ENCODE assay signal across 12 cellular contexts in genomic region chr16:65667013-65667578, GRCh38.
A peak's percentile ranks its signal among the peaks of the same experiment; 100 is the strongest.
DNase-seq lines count a peak whose midpoint lies in the region; ATAC-seq and TF ChIP-seq lines count a peak whose summit lies in the region.
"Had no signal": no experiment of that assay in that cellular context is flagged by ENCODE, and none has a peak within 500 bp of the region (broad histone marks: within the 10 kb centered on the region; RNA-seq: fewer than 3 reads in every experiment).

No MANE protein-coding gene starts in this region.

- H3K36me3 ChIP-seq in mammary epithelial cell (ENCODE audit: insufficient read depth, low read length) (no peaks in the 10 kb centered on the region), kidney epithelial cell (ENCODE audit: control insufficient read depth, insufficient read depth, low read length) (no peaks in the 10 kb centered on the region), psoas muscle (ENCODE audit: insufficient read depth in 1 of 2, low read depth in 1 of 2) (no peaks in the 10 kb centered on the region)
- H3K36me3 ChIP-seq: left lung had no signal

- no TSS peak for BruUV-seq in mammary epithelial cell (replicated peaks; lab: Mats Ljungman, UMichigan)

- H3K27me3 ChIP-seq in mammary epithelial cell (ENCODE audit: insufficient read depth, low read length) (no peaks in the 10 kb centered on the region), kidney epithelial cell (ENCODE audit: control insufficient read depth, insufficient read depth, low read length) (no peaks in the 10 kb centered on the region), psoas muscle (ENCODE audit: insufficient read depth in 3 of 3, low read length in 2 of 3) (peaks cover 0 to 4% (median 0%) of the 10 kb centered on the region in 3 donors)
- H3K27me3 ChIP-seq: left lung had no signal

- ATAC-seq in GM18505 (IDR thresholded peaks at IDR 0.05; ENCODE audit: unreplicated experiment) (no peak), psoas muscle (no peak)
- ATAC-seq: left lung, T-helper 17 cell had no signal

- 81% methylated on average over 6 of the region's 7 CpGs for WGBS in mammary epithelial cell (ENCODE audit: low coverage, missing lambda C conversion rate)
- 87 to 90% (median 89%) methylated on average over 7 of the region's 7 CpGs for WGBS in psoas muscle, 3 donors

- TF ChIP-seq CTCF in AG09319 (IDR thresholded peaks at IDR 0.05; ENCODE audit: low read depth, low read length): peak; percentile 14; the same call in 1 of the 2 replicates
- peak in 1 of 2 donors; percentile 44 for TF ChIP-seq CTCF in mammary epithelial cell (conservative IDR thresholded peaks at IDR 0.05 in 1 of 2, IDR thresholded peaks at IDR 0.05 in 1 of 2; ENCODE audit: extremely low read depth in 1 of 2, insufficient read depth in 1 of 2, low read depth in 1 of 2, low read length in 2 of 2)
- TF ChIP-seq CTCF in kidney epithelial cell (IDR thresholded peaks at IDR 0.05; ENCODE audit: insufficient read depth, low read length, poor library complexity, severe bottlenecking): peak; percentile 11
- TF ChIP-seq CTCF in psoas muscle (IDR thresholded peaks at IDR 0.05): no peak

- intact Hi-C loops in mammary epithelial cell (cut with micrococcal nuclease): loop anchor here (10.0 kb wide), 1 partner anchor 252 kb away; no protein-coding TSS in a partner anchor
- intact Hi-C loops in psoas muscle (cut with DNase I): no loop called here

- H2AFZ ChIP-seq in mammary epithelial cell (ENCODE audit: low read depth, low read length): peak overlapping the region; percentile 35
- H2AFZ ChIP-seq: parathyroid adenoma had no signal

- H3K4me1 ChIP-seq in mammary epithelial cell (ENCODE audit: insufficient read depth, low read length): peaks cover 19% of the 10 kb centered on the region
- no peaks in the 10 kb centered on the region for H3K4me1 ChIP-seq in psoas muscle
- H3K4me1 ChIP-seq: left lung, parathyroid adenoma had no signal

- in situ Hi-C loops in mammary epithelial cell (cut with MboI; ENCODE audit: low sequenced_read_pairs in 2 of 2): no loop called here

- dilution Hi-C loops in mammary epithelial cell (cut with HindIII; ENCODE audit: low sequenced_read_pairs): no loop called here

- DNase-seq in AG09319 (ENCODE audit: extremely low read depth, low read depth): no peak
- peak; percentile 11 for DNase-seq in Jurkat, Clone E6-1 (ENCODE audit: low read depth, low spot score)
- no peak for DNase-seq in mammary epithelial cell
- DNase-seq in kidney epithelial cell (ENCODE audit: low read depth): no peak
- no peak for DNase-seq in NCI-H2171 treated with DMSO at 0.1 percent for 48 hours (lab: John Stamatoyannopoulos, UW)
- no peak for DNase-seq in DMS79 (lab: John Stamatoyannopoulos, UW)
- DNase-seq in psoas muscle: no peak
- DNase-seq: left lung, NCI-H1105 treated with DMSO at 0.1 percent for 48 hours, T-helper 17 cell had no signal

- no peak overlapping the region for H3K4me3 ChIP-seq in Jurkat, Clone E6-1 (ENCODE audit: low read length)
- H3K4me3 ChIP-seq in mammary epithelial cell (replicated peaks in 1 of 3; ENCODE audit: insufficient read depth in 1 of 3, low read depth in 2 of 3, low read length in 3 of 3): no peak overlapping the region
- no peak overlapping the region for H3K4me3 ChIP-seq in kidney epithelial cell (ENCODE audit: low read depth, low read length)
- no peak overlapping the region for H3K4me3 ChIP-seq in psoas muscle
- H3K4me3 ChIP-seq: left lung had no signal

- H4K20me1 ChIP-seq in mammary epithelial cell (ENCODE audit: insufficient read depth, low read length): no peaks in the 10 kb centered on the region

- H3K4me2 ChIP-seq in mammary epithelial cell (ENCODE audit: insufficient read depth, low read depth, low read length): no peak overlapping the region

- H3K9ac ChIP-seq in mammary epithelial cell (ENCODE audit: insufficient read depth, low read length): no peak overlapping the region
- H3K9ac ChIP-seq: parathyroid adenoma had no signal

- H3K79me2 ChIP-seq in mammary epithelial cell (ENCODE audit: insufficient read depth, low read length): no peaks in the 10 kb centered on the region
- H3K79me2 ChIP-seq: parathyroid adenoma had no signal

- H3K9me3 ChIP-seq in mammary epithelial cell (replicated peaks; ENCODE audit: insufficient read depth, low read length): no peaks in the 10 kb centered on the region
- no peaks in the 10 kb centered on the region for H3K9me3 ChIP-seq in psoas muscle
- H3K9me3 ChIP-seq: left lung had no signal

- CTCF ChIA-PET in mammary epithelial cell (lab: Charles Lee; ENCODE audit: low non-redundant PET): interaction anchor here (0.6 kb wide), 1 partner anchor 604 kb away, joined by 4 read pairs; no protein-coding TSS in a partner anchor

- no peak for TF ChIP-seq POLR2A in GM18505 (IDR thresholded peaks at IDR 0.05; ENCODE audit: borderline replicate concordance, extremely low read depth, insufficient read depth, insufficient read length)

- H3K27ac ChIP-seq in mammary epithelial cell (ENCODE audit: insufficient read depth, low read depth, low read length) (no peak overlapping the region), psoas muscle (no peak overlapping the region)
- H3K27ac ChIP-seq: left lung, parathyroid adenoma had no signal
